ENCODE assay signal across 14 cellular contexts in the genomic region with DNA sequence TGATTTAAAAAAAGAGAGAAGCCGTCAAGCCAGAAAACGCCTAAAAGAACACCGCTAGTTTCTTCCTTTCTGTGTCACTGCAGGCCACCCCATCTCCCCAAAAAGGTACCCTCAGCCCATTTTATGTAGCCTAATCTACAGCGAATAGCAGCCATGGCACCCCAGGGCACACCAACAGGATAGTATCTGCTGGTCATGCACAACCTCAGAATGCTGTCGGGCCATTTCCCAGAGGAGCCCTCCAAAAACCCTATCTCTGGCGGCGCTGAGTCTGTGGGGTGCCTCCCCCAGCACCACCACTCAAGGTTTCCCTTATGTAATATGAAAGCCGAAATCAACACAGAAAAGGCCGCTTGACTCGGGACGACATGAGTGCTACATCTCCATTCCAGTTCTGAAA.
"Had no signal": no experiment of that assay in that cellular context is flagged by ENCODE, and none has a peak within 500 bp of the region (broad histone marks: within the 10 kb centered on the region; RNA-seq: fewer than 3 reads in every experiment).

No MANE protein-coding gene starts in this region.

- H3K4me3 ChIP-seq: adrenal gland, colonic mucosa, gastrocnemius medialis, heart right ventricle, tibial artery had no signal

- ATAC-seq: activated CD4-positive, CD25-positive, alpha-beta regulatory T cell treated with anti-CD3 and anti-CD28 coated beads, Interleukin-2, amount 50 U/mL, for 24 hours; gastrocnemius medialis; heart right ventricle; left ventricle myocardium superior had no signal

- H3K27ac ChIP-seq: adrenal gland, colonic mucosa, gastrocnemius medialis, heart right ventricle, tibial artery had no signal

- DNase-seq: activated gamma-delta T cell; colonic mucosa; effector CD8-positive, alpha-beta T cell; gastrocnemius medialis; heart right ventricle; left ventricle myocardium superior; mesenchymal stem cell; retina; SHP77 treated with DMSO at 0.1 percent for 48 hours; stimulated activated CD4-positive, alpha-beta T cell treated with anti-CD3 and anti-CD28 coated beads, Interleukin-4, amount 100 ng/mL, for 4 hours; tibial artery had no signal

- H3K9me3 Mint-ChIP-seq: T-helper 2 cell treated with Interferon-gamma antibody and Interleukin-4, amounts not matched to agents 5 μg/mL and 100 μg/mL, for 36 hours had no signal

- H3K9me3 ChIP-seq: adrenal gland, colonic mucosa, gastrocnemius medialis, heart right ventricle, tibial artery had no signal

- H3K4me1 ChIP-seq: adrenal gland, colonic mucosa, gastrocnemius medialis, heart right ventricle, tibial artery had no signal

- H3K36me3 ChIP-seq: adrenal gland, colonic mucosa, gastrocnemius medialis, tibial artery had no signal

- H3K27me3 ChIP-seq: adrenal gland, colonic mucosa, gastrocnemius medialis, tibial artery had no signal

- H3K27ac Mint-ChIP-seq: T-helper 2 cell treated with Interferon-gamma antibody and Interleukin-4, amounts not matched to agents 5 μg/mL and 100 μg/mL, for 36 hours had no signal

- H3K4me3 Mint-ChIP-seq: T-helper 2 cell treated with Interferon-gamma antibody and Interleukin-4, amounts not matched to agents 5 μg/mL and 100 μg/mL, for 36 hours had no signal
